In the genomic region with DNA sequence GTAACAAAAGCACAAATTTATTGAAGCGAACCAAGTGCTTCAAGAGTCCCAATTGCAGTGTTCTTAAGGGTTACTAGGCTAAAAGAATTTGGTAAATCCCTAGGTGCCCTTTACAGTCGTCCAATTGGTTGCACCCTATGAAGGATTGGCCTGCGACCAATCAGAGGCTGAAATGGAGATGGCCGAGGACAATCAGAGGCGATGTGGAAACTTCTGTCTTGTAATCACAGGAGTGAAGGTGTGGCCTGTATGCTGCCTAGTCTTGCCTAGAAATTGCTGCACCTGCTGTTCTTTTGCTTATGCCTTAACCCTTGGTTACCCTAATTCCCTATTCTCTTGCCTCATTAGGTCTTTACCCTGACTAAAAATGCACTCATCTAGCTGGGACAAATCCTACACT, we compare ENCODE assay signal across 8 cellular contexts. TPM values are rescaled to one million over a fixed set of nuclear protein-coding genes. Genes with fewer than 3 reads are reported as not detected.
DNase-seq lines count a peak whose midpoint lies in the region; ATAC-seq, FAIRE-seq and TF ChIP-seq lines count a peak whose summit lies in the region.

No MANE protein-coding gene starts in this region.

- H3K4me2 ChIP-seq in keratinocyte (ENCODE audit: control insufficient read depth, extremely low read depth, insufficient read depth, low read depth, low read length) = peak overlapping the region; percentile 99

- H3K4me1 ChIP-seq in right cardiac atrium (ENCODE audit: control insufficient read depth, insufficient read depth, low read length) (peaks cover 3% of the 10 kb centered on the region), keratinocyte (ENCODE audit: control insufficient read depth, extremely low read depth, insufficient read depth, low read length) (peaks cover 15% of the 10 kb centered on the region), vagina (peaks cover 41% of the 10 kb centered on the region)

- H2AFZ ChIP-seq in keratinocyte (ENCODE audit: control insufficient read depth, low read length) = peak overlapping the region; percentile 96

- H3K9me3 ChIP-seq in right cardiac atrium (ENCODE audit: control insufficient read depth, low read length) = no peaks in the 10 kb centered on the region
- H3K9me3 ChIP-seq in keratinocyte (ENCODE audit: control insufficient read depth, low read depth, low read length) = no peaks in the 10 kb centered on the region
- no peaks in the 10 kb centered on the region for H3K9me3 ChIP-seq in vagina

- no peak for TF ChIP-seq POLR2A in vagina (IDR thresholded peaks at IDR 0.05)

- DNase-seq in right cardiac atrium = no peak
- DNase-seq in Right ventricle myocardium inferior (ENCODE audit: missing footprints) = no peak
- peak; percentile 12 for DNase-seq in UCSD-AML1 (lab: John Stamatoyannopoulos, UW; ENCODE audit: unreplicated experiment)
- no peak for DNase-seq in keratinocyte (ENCODE audit: low read depth, low spot score)
- no peak for DNase-seq in vagina (ENCODE audit: extremely low spot score in 2 of 2)
- no peak for DNase-seq in NCI-H1048 (lab: John Stamatoyannopoulos, UW)
- DNase-seq in foreskin melanocyte = no peak

- 75% methylated on average over 5 of the region's 5 CpGs for WGBS in right cardiac atrium

- intact Hi-C loops in right cardiac atrium (cut with DNase I) (loop anchor here in 3 of 4 donors (10.0 kb wide), 2 partner anchors 148 to 158 kb away; a partner anchor contains a TSS), Right ventricle myocardium inferior (cut with DNase I) (loop anchor here (2.0 to 5.0 kb wide), 3 partner anchors 90 to 285 kb away; a partner anchor contains a TSS), vagina (cut with DNase I) (loop anchor here (10.0 kb wide), 1 partner anchor 158 kb away; a partner anchor contains a TSS)

- TF ChIP-seq CTCF in keratinocyte (optimal IDR thresholded peaks at IDR 0.05 in 1 of 3, IDR thresholded peaks at IDR 0.05 in 1 of 3, conservative IDR thresholded peaks at IDR 0.05 in 1 of 3; ENCODE audit: extremely low read depth in 1 of 3, insufficient read depth in 2 of 3, low read length in 3 of 3) = no peak
- TF ChIP-seq CTCF in vagina (IDR thresholded peaks at IDR 0.05) = no peak

- no peaks in the 10 kb centered on the region for H3K27me3 ChIP-seq in right cardiac atrium (ENCODE audit: control insufficient read depth, insufficient read depth)
- H3K27me3 ChIP-seq in keratinocyte (ENCODE audit: control insufficient read depth, extremely low read depth, insufficient read depth, low read length) = no peaks in the 10 kb centered on the region
- no peaks in the 10 kb centered on the region for H3K27me3 ChIP-seq in vagina

- H4K20me1 ChIP-seq in keratinocyte (ENCODE audit: control insufficient read depth, extremely low read depth, insufficient read depth, low read length) = no peaks in the 10 kb centered on the region

- H3K27ac ChIP-seq in right cardiac atrium (ENCODE audit: low read length) = peak overlapping the region; percentile 84
- H3K27ac ChIP-seq in keratinocyte (ENCODE audit: control insufficient read depth, insufficient read depth, low read length) = peak overlapping the region; percentile 88
- H3K27ac ChIP-seq in vagina = no peak overlapping the region

- peak; percentile 44 for FAIRE-seq in keratinocyte (lab: Jason Lieb, UNC)

- peaks cover 24% of the 10 kb centered on the region for H3K79me2 ChIP-seq in keratinocyte (ENCODE audit: control insufficient read depth, insufficient read depth, low read length)

- H3K36me3 ChIP-seq in keratinocyte (ENCODE audit: control insufficient read depth in 2 of 2, extremely low read depth in 1 of 2, insufficient read depth in 2 of 2, low read length in 2 of 2) = no peaks in the 10 kb centered on the region
- no peaks in the 10 kb centered on the region for H3K36me3 ChIP-seq in vagina

- H3K9me1 ChIP-seq in keratinocyte (ENCODE audit: control insufficient read depth, extremely low read depth, insufficient read depth, low read length) = no peaks in the 10 kb centered on the region

- ATAC-seq in right cardiac atrium (no peak), Right ventricle myocardium inferior (no peak), HG02870 (IDR thresholded peaks at IDR 0.05; ENCODE audit: unreplicated experiment) (no peak)

- H3K9ac ChIP-seq in keratinocyte (ENCODE audit: control insufficient read depth, extremely low read depth, insufficient read depth, low read length) = no peak overlapping the region

- dilution Hi-C loops in keratinocyte (cut with MboI; ENCODE audit: extremely low pct_ligation_motif_present, low sequenced_read_pairs) = no loop called here

- H3K4me3 ChIP-seq in right cardiac atrium (ENCODE audit: low read length) (no peak overlapping the region), keratinocyte (ENCODE audit: control insufficient read depth in 2 of 3, extremely low read depth in 1 of 3, insufficient read depth in 2 of 3, low read depth in 1 of 3, low read length in 3 of 3) (peak overlapping the region in 2 of 3 experiments; percentile 85 to 88), vagina (peak overlapping the region; percentile 76 to 81)

RNA-seq across cellular contexts. Expression of a gene that starts 1.1 kb away (rescaled TPM):
- total RNA-seq in right cardiac atrium = 1 to 10 TPM; 6.3 to 8.6 (median 7.2) TPM
- polyA plus RNA-seq in right cardiac atrium = 4.7 TPM
- total RNA-seq in Right ventricle myocardium inferior = 7.2 TPM
- polyA plus RNA-seq in keratinocyte = 4.4 to 11.3 TPM (median 7.2 TPM) in 3 replicates
- 11.7 TPM for polyA plus RNA-seq in keratinocyte (2011; ENCODE audit: low read depth)
- 5.0 and 8.3 TPM in 2 replicates for polyA plus RNA-seq in keratinocyte (2011; cell fraction: cytosol; rRNA removed)
- polyA plus RNA-seq in keratinocyte (2011; cell fraction: nucleus; rRNA removed) = 3.9 and 4.8 TPM in 2 replicates
- 7.3 and 7.8 TPM in 2 replicates for polyA plus RNA-seq in keratinocyte (2012; ENCODE audit: low replicate concordance)
- 0.43 to 3.9 TPM (median 1.3 TPM) in 3 replicates for polyA minus RNA-seq in keratinocyte
- 3.6 TPM for polyA minus RNA-seq in keratinocyte (2011; cell fraction: cytosol; rRNA and poly(A)+ RNA removed)
- polyA minus RNA-seq in keratinocyte (2011; cell fraction: nucleus; rRNA and poly(A)+ RNA removed) = 2.2 and 4.1 TPM in 2 replicates
- 10.3 TPM for total RNA-seq in vagina
